ENCODE assay signal across 18 cellular contexts in genomic region chr14:38412654-38413053, GRCh38.
A peak's percentile ranks its signal among the peaks of the same experiment; 100 is the strongest.
DNase-seq lines count a peak whose midpoint lies in the region; ATAC-seq and TF ChIP-seq lines count a peak whose summit lies in the region.
"Had no signal": no experiment of that assay in that cellular context is flagged by ENCODE, and none has a peak within 500 bp of the region (broad histone marks: within the 10 kb centered on the region; RNA-seq: fewer than 3 reads in every experiment).

No MANE protein-coding gene starts in this region.

- peak overlapping the region; percentile 49 for H3K23ac ChIP-seq in neuronal stem cell (ENCODE audit: low read depth, low read length, poor library complexity)

- H3K9me3 ChIP-seq in heart right ventricle: peaks cover 0 to 9% (median 0%) of the 10 kb centered on the region in 11 donors
- H3K9me3 ChIP-seq in left ventricle myocardium inferior (replicated peaks): peaks cover 8% of the 10 kb centered on the region
- no peaks in the 10 kb centered on the region for H3K9me3 ChIP-seq in right cardiac atrium (ENCODE audit: control insufficient read depth, low read length)
- no peaks in the 10 kb centered on the region for H3K9me3 ChIP-seq in neuronal stem cell (replicated peaks in 1 of 2; ENCODE audit: control insufficient read depth in 2 of 2, insufficient read depth in 1 of 2, low read depth in 1 of 2, low read length in 2 of 2)
- H3K9me3 ChIP-seq in smooth muscle cell (replicated peaks; ENCODE audit: low read depth): no peaks in the 10 kb centered on the region
- H3K9me3 ChIP-seq: HAP-1 had no signal

- peak; percentile 9 to 20 for DNase-seq in heart right ventricle
- DNase-seq in cardiac septum (ENCODE audit: low spot score): no peak
- peak; percentile 19 for DNase-seq in left ventricle myocardium inferior
- DNase-seq in right cardiac atrium: peak in 2 of 3 donors; percentile 24 to 31
- no peak for DNase-seq in neuronal stem cell (ENCODE audit: low spot score)
- DNase-seq in smooth muscle cell (lab: John Stamatoyannopoulos, UW; ENCODE audit: unreplicated experiment): no peak
- DNase-seq: C1 segment of cervical spinal cord; Calu3; CD4-positive, alpha-beta memory T cell; COR-L47; DMS53; DMS79 treated with DMSO at 0.1 percent for 48 hours; GF-D8; HFFc6 had no signal

- no peak overlapping the region for H3K9ac ChIP-seq in neuronal stem cell (ENCODE audit: low read depth, low read length, poor library complexity)
- no peak overlapping the region for H3K9ac ChIP-seq in smooth muscle cell (ENCODE audit: low read depth)

- no peak overlapping the region for H2BK12ac ChIP-seq in neuronal stem cell (ENCODE audit: low read length)

- H2BK120ac ChIP-seq in neuronal stem cell (ENCODE audit: low read depth, low read length): no peak overlapping the region

- TF ChIP-seq CTCF in heart right ventricle (IDR thresholded peaks at IDR 0.05) (no peak), left ventricle myocardium inferior (IDR thresholded peaks at IDR 0.05; ENCODE audit: borderline replicate concordance) (no peak), smooth muscle cell (IDR thresholded peaks at IDR 0.05; ENCODE audit: borderline replicate concordance, insufficient read depth, poor library complexity, severe bottlenecking) (no peak)

- H4K91ac ChIP-seq in neuronal stem cell (ENCODE audit: low read depth, low read length, poor library complexity): no peak overlapping the region

- peak overlapping the region; percentile 44 for H3K14ac ChIP-seq in neuronal stem cell (ENCODE audit: low read length)

- H3K27me3 ChIP-seq in heart right ventricle (no peaks in the 10 kb centered on the region), left ventricle myocardium inferior (ENCODE audit: low read depth) (no peaks in the 10 kb centered on the region), right cardiac atrium (ENCODE audit: control insufficient read depth, insufficient read depth) (no peaks in the 10 kb centered on the region), neuronal stem cell (ENCODE audit: control insufficient read depth in 3 of 3, insufficient read depth in 3 of 3, low read depth in 1 of 3, low read length in 3 of 3) (no peaks in the 10 kb centered on the region), smooth muscle cell (ENCODE audit: low read depth) (no peaks in the 10 kb centered on the region)

- H3K36me3 ChIP-seq in heart right ventricle (no peaks in the 10 kb centered on the region), left ventricle myocardium inferior (no peaks in the 10 kb centered on the region), neuronal stem cell (replicated peaks in 1 of 2; ENCODE audit: control insufficient read depth in 2 of 2, insufficient read depth in 2 of 2, low read length in 2 of 2) (no peaks in the 10 kb centered on the region), smooth muscle cell (ENCODE audit: low read depth) (no peaks in the 10 kb centered on the region)
- H3K36me3 ChIP-seq: HAP-1 had no signal

- H4K20me1 ChIP-seq in smooth muscle cell (ENCODE audit: low read depth): no peaks in the 10 kb centered on the region

- peak overlapping the region; percentile 50 for H2AK5ac ChIP-seq in neuronal stem cell (ENCODE audit: low read depth, low read length)

- peak overlapping the region; percentile 67 for H2BK15ac ChIP-seq in neuronal stem cell (ENCODE audit: low read length)

- WGBS in heart right ventricle, 2 donors: 88 to 94% methylated on average over 8 of the region's 8 CpGs
- 92% methylated on average over 8 of the region's 8 CpGs for WGBS in right cardiac atrium
- WGBS in neuronal stem cell (ENCODE audit: extremely low coverage in 2 of 2, insufficient read length in 2 of 2, insufficient replicate concordance in 1 of 2), 2 donors: no CpG with 5 or more reads among the region's 8 CpGs
- 96% methylated on average over 8 of the region's 8 CpGs for WGBS in smooth muscle cell (ENCODE audit: low lambda C conversion rate)

- H3K4ac ChIP-seq in neuronal stem cell (ENCODE audit: low read length): no peak overlapping the region

- H3K4me2 ChIP-seq in neuronal stem cell (ENCODE audit: insufficient read depth, low read length, poor library complexity, severe bottlenecking) (no peak overlapping the region), smooth muscle cell (no peak overlapping the region)
- H3K4me2 ChIP-seq: GM23338 had no signal

- peak overlapping the region; percentile 32 for H4K8ac ChIP-seq in neuronal stem cell (ENCODE audit: low read depth, low read length)

- H3K4me3 ChIP-seq in heart right ventricle (no peak overlapping the region), left ventricle myocardium inferior (no peak overlapping the region), right cardiac atrium (ENCODE audit: low read length) (no peak overlapping the region), neuronal stem cell (ENCODE audit: low read length in 2 of 2) (no peak overlapping the region), smooth muscle cell (no peak overlapping the region)
- H3K4me3 ChIP-seq: GM23338, HAP-1 had no signal

- H3F3A ChIP-seq in smooth muscle cell (ENCODE audit: low read depth): no peaks in the 10 kb centered on the region

- peak overlapping the region; percentile 80 for H3K18ac ChIP-seq in neuronal stem cell (ENCODE audit: low read length)

- H3K27ac ChIP-seq in heart right ventricle (no peak overlapping the region), left ventricle myocardium inferior (replicated peaks) (no peak overlapping the region), right cardiac atrium (ENCODE audit: low read length) (no peak overlapping the region), neuronal stem cell (replicated peaks; ENCODE audit: low read length) (no peak overlapping the region), smooth muscle cell (ENCODE audit: low read depth) (no peak overlapping the region)

- peak in 7 of 8 donors; percentile 18 to 67 (median 52) for ATAC-seq in heart right ventricle
- ATAC-seq in right cardiac atrium: no peak
- no peak for ATAC-seq in HG02759 (IDR thresholded peaks at IDR 0.05; ENCODE audit: unreplicated experiment)
- ATAC-seq in HG02763 (IDR thresholded peaks at IDR 0.05; ENCODE audit: unreplicated experiment): no peak
- ATAC-seq: GM23338 had no signal

- intact Hi-C loops in heart right ventricle (cut with DNase I) (no loop called here), cardiac septum (cut with DNase I) (no loop called here), left ventricle myocardium inferior (cut with micrococcal nuclease) (no loop called here), right cardiac atrium (cut with DNase I) (no loop called here)

- no peaks in the 10 kb centered on the region for H3K79me2 ChIP-seq in smooth muscle cell (ENCODE audit: low read depth)

- H2BK5ac ChIP-seq in neuronal stem cell (ENCODE audit: low read length): no peak overlapping the region

- H3K79me1 ChIP-seq in neuronal stem cell (ENCODE audit: low read depth, low read length): no peaks in the 10 kb centered on the region

- H2AFZ ChIP-seq in neuronal stem cell (ENCODE audit: low read length): no peak overlapping the region
- no peak overlapping the region for H2AFZ ChIP-seq in smooth muscle cell (ENCODE audit: low read depth)
- H2AFZ ChIP-seq: GM23338 had no signal

- H3K4me1 ChIP-seq in heart right ventricle: peaks cover 0 to 8% (median 0%) of the 10 kb centered on the region in 9 donors
- no peaks in the 10 kb centered on the region for H3K4me1 ChIP-seq in left ventricle myocardium inferior
- H3K4me1 ChIP-seq in right cardiac atrium (ENCODE audit: control insufficient read depth, insufficient read depth, low read length): no peaks in the 10 kb centered on the region
- H3K4me1 ChIP-seq in neuronal stem cell (ENCODE audit: control insufficient read depth in 2 of 2, insufficient read depth in 1 of 2, low read depth in 1 of 2, low read length in 2 of 2): no peaks in the 10 kb centered on the region
- no peaks in the 10 kb centered on the region for H3K4me1 ChIP-seq in smooth muscle cell (ENCODE audit: low read depth)
- H3K4me1 ChIP-seq: HAP-1 had no signal

Comparison
In these comparisons a context has a peak if more than half of its experiments do, and no peak if none do; other contexts are left out.
1. ATAC-seq: peak in heart right ventricle (7 of 8); none in right cardiac atrium (0 of 2), HG02759 (single experiment) and HG02763 (single experiment).
2. DNase-seq: peak in heart right ventricle (2 of 2), left ventricle myocardium inferior (single experiment) and right cardiac atrium (2 of 3); none in cardiac septum (single experiment), neuronal stem cell (single experiment) and smooth muscle cell (single experiment).